In the genomic region with DNA sequence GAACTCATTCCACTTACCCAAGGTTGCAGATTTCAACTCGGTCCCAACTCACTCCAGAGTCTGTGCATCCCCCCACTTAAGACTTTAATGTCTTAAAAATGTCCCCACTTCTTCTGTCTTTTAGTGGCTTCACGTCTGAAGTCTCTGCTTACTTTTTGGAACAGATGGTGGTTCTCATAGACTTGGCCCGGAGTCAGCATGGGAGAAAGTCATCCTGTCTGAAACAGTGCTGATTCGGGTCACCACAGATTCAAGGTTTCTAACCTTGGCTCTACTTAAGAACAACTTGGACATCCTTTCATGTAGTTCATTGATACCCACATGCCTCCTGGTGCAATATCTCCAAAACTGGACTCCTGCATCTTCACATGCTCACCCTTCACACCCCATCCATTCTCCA, we compare ENCODE assay signal across 15 cellular contexts. TPM values are rescaled to one million over a fixed set of nuclear protein-coding genes. Genes with fewer than 3 reads are reported as not detected.
DNase-seq lines count a peak whose midpoint lies in the region; ATAC-seq and TF ChIP-seq lines count a peak whose summit lies in the region.
"Had no signal": no experiment of that assay in that cellular context is flagged by ENCODE, and none has a peak within 500 bp of the region (broad histone marks: within the 10 kb centered on the region; RNA-seq: fewer than 3 reads in every experiment).

No MANE protein-coding gene starts in this region.

- WGBS in mesenchymal stem cell, result 95% methylated on average over 4 of the region's 4 CpGs

- ATAC-seq in CD4-positive, alpha-beta T cell (ENCODE audit: poor library complexity), result no peak
- ATAC-seq in activated B cell treated with CpG ODN at 0.5 μM for 24 hours (ENCODE audit: low read depth) (no peak), GM19397 (IDR thresholded peaks at IDR 0.05; ENCODE audit: unreplicated experiment) (no peak)
- ATAC-seq: GM12878; stimulated activated naive CD8-positive, alpha-beta T cell treated with anti-CD3 and anti-CD28 coated beads, Interleukin-15, Interleukin-2, amounts not matched to agents 100 U/mL and 50 U/mL, for 24 hours had no signal

- H3K4me3 Mint-ChIP-seq in CD4-positive, alpha-beta T cell, result peak overlapping the region; percentile 35
- H3K4me3 Mint-ChIP-seq in activated B cell treated with CpG ODN at 0.5 μM for 24 hours, result no peak overlapping the region

- TF ChIP-seq CTCF in CD4-positive, alpha-beta T cell (IDR thresholded peaks at IDR 0.05), result no peak
- TF ChIP-seq CTCF in activated B cell treated with CpG ODN at 0.5 μM for 24 hours (IDR thresholded peaks at IDR 0.05), result no peak

- H3K27me3 ChIP-seq in CD4-positive, alpha-beta T cell (ENCODE audit: control insufficient read depth, insufficient read depth, low read length), result no peaks in the 10 kb centered on the region
- no peaks in the 10 kb centered on the region for H3K27me3 ChIP-seq in mesenchymal stem cell (ENCODE audit: control insufficient read depth in 1 of 2, insufficient read depth in 1 of 2, low read length in 2 of 2)

- H3K4ac ChIP-seq in mesenchymal stem cell (ENCODE audit: low read depth in 1 of 2, low read length in 2 of 2), result no peak overlapping the region

- no peak overlapping the region for H2BK120ac ChIP-seq in mesenchymal stem cell (ENCODE audit: low read depth, low read length)

- peaks cover 96% of the 10 kb centered on the region for H3K4me1 Mint-ChIP-seq in CD4-positive, alpha-beta T cell (ENCODE audit: low read depth)
- H3K4me1 Mint-ChIP-seq in activated B cell treated with CpG ODN at 0.5 μM for 24 hours, result peaks cover 99% of the 10 kb centered on the region

- no peaks in the 10 kb centered on the region for H3K9me3 Mint-ChIP-seq in CD4-positive, alpha-beta T cell
- H3K9me3 Mint-ChIP-seq in activated B cell treated with CpG ODN at 0.5 μM for 24 hours, result no peaks in the 10 kb centered on the region

- no peak for DNase-seq in CD4-positive, alpha-beta T cell
- DNase-seq in DMS 273 treated with DMSO at 0.1 percent for 48 hours (lab: John Stamatoyannopoulos, UW) (peak; percentile 57), activated B cell treated with CpG ODN at 0.5 μM for 24 hours (no peak), mesenchymal stem cell (no peak), NCI-H1417 treated with DMSO at 0.1 percent for 48 hours (lab: John Stamatoyannopoulos, UW) (no peak), T1000 (lab: John Stamatoyannopoulos, UW) (no peak)
- DNase-seq: activated gamma-delta T cell treated with Interleukin-2 at 50 U/mL for 16 hours; GF-D8; NCI-H1436 treated with DMSO at 0.1 percent for 48 hours; SHP77 treated with DMSO at 0.1 percent for 48 hours; stimulated activated naive CD8-positive, alpha-beta T cell treated with anti-CD3 and anti-CD28 coated beads, Interleukin-15, Interleukin-2, amounts not matched to agents 100 U/mL and 50 U/mL, for 24 hours; trophoblast cell had no signal

- H3K27ac ChIP-seq in CD4-positive, alpha-beta T cell (ENCODE audit: low read depth, low read length), result no peak overlapping the region
- no peak overlapping the region for H3K27ac ChIP-seq in mesenchymal stem cell (ENCODE audit: low read length, poor library complexity, severe bottlenecking)

- no peak overlapping the region for H3K23ac ChIP-seq in mesenchymal stem cell (ENCODE audit: low read length in 2 of 2)

- H3K4me3 ChIP-seq in mesenchymal stem cell (ENCODE audit: insufficient read depth in 1 of 2, low read depth in 1 of 2, low read length in 2 of 2), result no peak overlapping the region
- H3K4me3 ChIP-seq: GM12878, lung had no signal

- H3K36me3 Mint-ChIP-seq in CD4-positive, alpha-beta T cell (ENCODE audit: low read depth), result peaks cover 31% of the 10 kb centered on the region
- peaks cover 25% of the 10 kb centered on the region for H3K36me3 Mint-ChIP-seq in activated B cell treated with CpG ODN at 0.5 μM for 24 hours (ENCODE audit: low read depth)

- H2BK5ac ChIP-seq in mesenchymal stem cell (ENCODE audit: low read depth, low read length, poor library complexity, severe bottlenecking), result no peak overlapping the region

- H3K18ac ChIP-seq in mesenchymal stem cell (ENCODE audit: low read depth in 1 of 2, low read length in 2 of 2), result no peak overlapping the region

- peak overlapping the region; percentile 76 for H3K27ac Mint-ChIP-seq in CD4-positive, alpha-beta T cell
- H3K27ac Mint-ChIP-seq in activated B cell treated with CpG ODN at 0.5 μM for 24 hours, result peak overlapping the region; percentile 30

- H3K79me1 ChIP-seq in mesenchymal stem cell (replicated peaks; ENCODE audit: low read length, poor library complexity, severe bottlenecking), result no peaks in the 10 kb centered on the region

- CTCF ChIA-PET in CD4-positive, alpha-beta T cell (lab: Charles Lee), result no interaction called here
- CTCF ChIA-PET in activated B cell treated with CpG ODN at 0.5 μM for 24 hours (lab: Charles Lee), result interaction anchor here (1.6 kb wide), 1 partner anchor 24 kb away, joined by 3 read pairs; no protein-coding TSS in a partner anchor

- no peak overlapping the region for H3K14ac ChIP-seq in mesenchymal stem cell (ENCODE audit: low read length in 2 of 2)

- no peak overlapping the region for H4K91ac ChIP-seq in mesenchymal stem cell (ENCODE audit: low read length)

- no peak overlapping the region for H3K9ac ChIP-seq in mesenchymal stem cell (ENCODE audit: low read length)

- no peaks in the 10 kb centered on the region for H3K27me3 Mint-ChIP-seq in CD4-positive, alpha-beta T cell
- H3K27me3 Mint-ChIP-seq in activated B cell treated with CpG ODN at 0.5 μM for 24 hours, result no peaks in the 10 kb centered on the region

- no peak overlapping the region for H2AK5ac ChIP-seq in mesenchymal stem cell (ENCODE audit: low read length, severe bottlenecking)

- H2AFZ ChIP-seq in mesenchymal stem cell (ENCODE audit: low read depth, low read length), result no peak overlapping the region

- no peaks in the 10 kb centered on the region for H3K36me3 ChIP-seq in mesenchymal stem cell (ENCODE audit: control insufficient read depth in 1 of 2, insufficient read depth in 2 of 2, low read depth in 1 of 2, low read length in 2 of 2)

- peak overlapping the region in 1 of 2 experiments; percentile 59 for H2BK12ac ChIP-seq in mesenchymal stem cell (ENCODE audit: low read length in 2 of 2)

- peaks cover 5% of the 10 kb centered on the region for H3K4me1 ChIP-seq in mesenchymal stem cell (ENCODE audit: control insufficient read depth, insufficient read depth, low read depth, low read length)

- H4K8ac ChIP-seq in mesenchymal stem cell (ENCODE audit: low read length), result peak overlapping the region; percentile 42

- POLR2A ChIA-PET in CD4-positive, alpha-beta T cell (lab: Charles Lee), result no interaction called here
- POLR2A ChIA-PET in activated B cell treated with CpG ODN at 0.5 μM for 24 hours (lab: Charles Lee), result interaction anchor here (0.6 to 2.3 kb wide), 4 partner anchors 9 to 102 kb away, joined by 3 to 5 read pairs (median 4); no protein-coding TSS in a partner anchor

- no peak overlapping the region for H3K4me2 ChIP-seq in mesenchymal stem cell (ENCODE audit: low read length, poor library complexity, severe bottlenecking)

- no peak overlapping the region for H2BK15ac ChIP-seq in mesenchymal stem cell (ENCODE audit: low read depth, poor library complexity, severe bottlenecking)

- H3K9me3 ChIP-seq in CD4-positive, alpha-beta T cell (ENCODE audit: control insufficient read depth, low read length), result no peaks in the 10 kb centered on the region
- H3K9me3 ChIP-seq in mesenchymal stem cell (ENCODE audit: control insufficient read depth, low read length), result peaks cover 3% of the 10 kb centered on the region

- intact Hi-C loops in CD4-positive, alpha-beta T cell (cut with DNase I, micrococcal nuclease), result loop anchor here in 1 of 2 experiments (2.0 kb wide), 1 partner anchor 16 kb away; no protein-coding TSS in a partner anchor
- intact Hi-C loops in activated B cell treated with CpG ODN at 0.5 μM for 24 hours (cut with micrococcal nuclease), result no loop called here

RNA-seq across cellular contexts. Expression of a gene that starts 26.0 kb away (rescaled TPM):
- total RNA-seq in CD4-positive, alpha-beta T cell, result 10 to 100 TPM; 53.4 to 53.6 TPM
- total RNA-seq in activated B cell treated with CpG ODN at 0.5 μM for 24 hours, result 40.1 and 40.6 TPM in 2 replicates
- 17.4 TPM for polyA plus RNA-seq in mesenchymal stem cell (2013, experiment 1 of 2)
- 16.4 TPM for polyA plus RNA-seq in mesenchymal stem cell (2013, experiment 2 of 2)
